In the genomic region with DNA sequence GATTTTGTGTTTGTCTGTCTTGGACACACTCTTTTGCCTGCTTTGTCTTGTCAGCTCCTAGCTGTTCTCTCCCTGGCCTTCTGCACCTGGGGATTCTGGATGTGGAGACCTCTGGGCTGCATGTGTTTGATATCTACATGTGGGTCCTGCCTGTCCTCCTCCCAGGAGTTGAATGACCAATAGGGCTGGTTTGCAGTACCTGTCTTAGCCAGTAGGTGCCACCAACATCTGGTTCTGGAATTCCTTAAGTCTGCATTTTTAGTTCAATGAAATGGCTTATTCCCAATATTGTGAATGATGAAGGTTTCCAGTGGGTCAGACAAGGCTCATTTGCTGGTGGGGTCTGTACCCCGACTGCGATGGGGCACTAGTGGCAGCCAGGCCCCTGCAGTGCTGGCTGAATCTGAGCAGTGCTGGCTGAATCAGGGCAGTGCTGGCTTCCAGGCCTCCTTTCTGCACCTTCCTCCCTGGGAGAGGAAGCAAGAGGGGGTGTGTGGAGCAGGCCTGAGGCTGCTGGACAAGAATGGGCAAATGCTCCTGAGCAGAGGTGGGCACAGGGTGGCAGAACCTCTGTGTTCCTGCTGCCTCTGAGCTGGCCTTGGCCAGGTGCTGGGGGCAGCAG, we compare ENCODE assay signal across 1 cellular context.
TF ChIP-seq lines count a peak whose summit lies in the region.

No MANE protein-coding gene starts in this region.

TF ChIP-seq in GM23338, 12 proteins besides CTCF, POLR2A, EP300 and RAD21 (continued from another document):
- TF ChIP-seq, protein P1, sequence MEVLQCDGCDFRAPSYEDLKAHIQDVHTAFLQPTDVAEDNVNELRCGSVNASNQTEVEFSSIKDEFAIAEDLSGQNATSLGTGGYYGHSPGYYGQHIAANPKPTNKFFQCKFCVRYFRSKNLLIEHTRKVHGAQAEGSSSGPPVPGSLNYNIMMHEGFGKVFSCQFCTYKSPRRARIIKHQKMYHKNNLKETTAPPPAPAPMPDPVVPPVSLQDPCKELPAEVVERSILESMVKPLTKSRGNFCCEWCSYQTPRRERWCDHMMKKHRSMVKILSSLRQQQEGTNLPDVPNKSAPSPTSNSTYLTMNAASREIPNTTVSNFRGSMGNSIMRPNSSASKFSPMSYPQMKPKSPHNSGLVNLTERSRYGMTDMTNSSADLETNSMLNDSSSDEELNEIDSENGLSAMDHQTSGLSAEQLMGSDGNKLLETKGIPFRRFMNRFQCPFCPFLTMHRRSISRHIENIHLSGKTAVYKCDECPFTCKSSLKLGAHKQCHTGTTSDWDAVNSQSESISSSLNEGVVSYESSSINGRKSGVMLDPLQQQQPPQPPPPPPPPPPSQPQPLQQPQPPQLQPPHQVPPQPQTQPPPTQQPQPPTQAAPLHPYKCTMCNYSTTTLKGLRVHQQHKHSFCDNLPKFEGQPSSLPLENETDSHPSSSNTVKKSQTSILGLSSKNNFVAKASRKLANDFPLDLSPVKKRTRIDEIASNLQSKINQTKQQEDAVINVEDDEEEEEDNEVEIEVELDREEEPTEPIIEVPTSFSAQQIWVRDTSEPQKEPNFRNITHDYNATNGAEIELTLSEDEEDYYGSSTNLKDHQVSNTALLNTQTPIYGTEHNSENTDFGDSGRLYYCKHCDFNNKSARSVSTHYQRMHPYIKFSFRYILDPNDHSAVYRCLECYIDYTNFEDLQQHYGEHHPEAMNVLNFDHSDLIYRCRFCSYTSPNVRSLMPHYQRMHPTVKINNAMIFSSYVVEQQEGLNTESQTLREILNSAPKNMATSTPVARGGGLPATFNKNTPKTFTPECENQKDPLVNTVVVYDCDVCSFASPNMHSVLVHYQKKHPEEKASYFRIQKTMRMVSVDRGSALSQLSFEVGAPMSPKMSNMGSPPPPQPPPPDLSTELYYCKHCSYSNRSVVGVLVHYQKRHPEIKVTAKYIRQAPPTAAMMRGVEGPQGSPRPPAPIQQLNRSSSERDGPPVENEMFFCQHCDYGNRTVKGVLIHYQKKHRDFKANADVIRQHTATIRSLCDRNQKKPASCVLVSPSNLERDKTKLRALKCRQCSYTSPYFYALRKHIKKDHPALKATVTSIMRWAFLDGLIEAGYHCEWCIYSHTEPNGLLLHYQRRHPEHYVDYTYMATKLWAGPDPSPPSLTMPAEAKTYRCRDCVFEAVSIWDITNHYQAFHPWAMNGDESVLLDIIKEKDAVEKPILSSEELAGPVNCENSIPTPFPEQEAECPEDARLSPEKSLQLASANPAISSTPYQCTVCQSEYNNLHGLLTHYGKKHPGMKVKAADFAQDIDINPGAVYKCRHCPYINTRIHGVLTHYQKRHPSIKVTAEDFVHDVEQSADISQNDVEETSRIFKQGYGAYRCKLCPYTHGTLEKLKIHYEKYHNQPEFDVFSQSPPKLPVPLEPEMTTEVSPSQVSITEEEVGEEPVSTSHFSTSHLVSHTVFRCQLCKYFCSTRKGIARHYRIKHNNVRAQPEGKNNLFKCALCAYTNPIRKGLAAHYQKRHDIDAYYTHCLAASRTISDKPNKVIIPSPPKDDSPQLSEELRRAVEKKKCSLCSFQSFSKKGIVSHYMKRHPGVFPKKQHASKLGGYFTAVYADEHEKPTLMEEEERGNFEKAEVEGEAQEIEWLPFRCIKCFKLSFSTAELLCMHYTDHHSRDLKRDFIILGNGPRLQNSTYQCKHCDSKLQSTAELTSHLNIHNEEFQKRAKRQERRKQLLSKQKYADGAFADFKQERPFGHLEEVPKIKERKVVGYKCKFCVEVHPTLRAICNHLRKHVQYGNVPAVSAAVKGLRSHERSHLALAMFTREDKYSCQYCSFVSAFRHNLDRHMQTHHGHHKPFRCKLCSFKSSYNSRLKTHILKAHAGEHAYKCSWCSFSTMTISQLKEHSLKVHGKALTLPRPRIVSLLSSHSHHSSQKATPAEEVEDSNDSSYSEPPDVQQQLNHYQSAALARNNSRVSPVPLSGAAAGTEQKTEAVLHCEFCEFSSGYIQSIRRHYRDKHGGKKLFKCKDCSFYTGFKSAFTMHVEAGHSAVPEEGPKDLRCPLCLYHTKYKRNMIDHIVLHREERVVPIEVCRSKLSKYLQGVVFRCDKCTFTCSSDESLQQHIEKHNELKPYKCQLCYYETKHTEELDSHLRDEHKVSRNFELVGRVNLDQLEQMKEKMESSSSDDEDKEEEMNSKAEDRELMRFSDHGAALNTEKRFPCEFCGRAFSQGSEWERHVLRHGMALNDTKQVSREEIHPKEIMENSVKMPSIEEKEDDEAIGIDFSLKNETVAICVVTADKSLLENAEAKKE (CRISPR knock-in tag; IDR thresholded peaks at IDR 0.05) = no peak
- TF ChIP-seq, protein P2, sequence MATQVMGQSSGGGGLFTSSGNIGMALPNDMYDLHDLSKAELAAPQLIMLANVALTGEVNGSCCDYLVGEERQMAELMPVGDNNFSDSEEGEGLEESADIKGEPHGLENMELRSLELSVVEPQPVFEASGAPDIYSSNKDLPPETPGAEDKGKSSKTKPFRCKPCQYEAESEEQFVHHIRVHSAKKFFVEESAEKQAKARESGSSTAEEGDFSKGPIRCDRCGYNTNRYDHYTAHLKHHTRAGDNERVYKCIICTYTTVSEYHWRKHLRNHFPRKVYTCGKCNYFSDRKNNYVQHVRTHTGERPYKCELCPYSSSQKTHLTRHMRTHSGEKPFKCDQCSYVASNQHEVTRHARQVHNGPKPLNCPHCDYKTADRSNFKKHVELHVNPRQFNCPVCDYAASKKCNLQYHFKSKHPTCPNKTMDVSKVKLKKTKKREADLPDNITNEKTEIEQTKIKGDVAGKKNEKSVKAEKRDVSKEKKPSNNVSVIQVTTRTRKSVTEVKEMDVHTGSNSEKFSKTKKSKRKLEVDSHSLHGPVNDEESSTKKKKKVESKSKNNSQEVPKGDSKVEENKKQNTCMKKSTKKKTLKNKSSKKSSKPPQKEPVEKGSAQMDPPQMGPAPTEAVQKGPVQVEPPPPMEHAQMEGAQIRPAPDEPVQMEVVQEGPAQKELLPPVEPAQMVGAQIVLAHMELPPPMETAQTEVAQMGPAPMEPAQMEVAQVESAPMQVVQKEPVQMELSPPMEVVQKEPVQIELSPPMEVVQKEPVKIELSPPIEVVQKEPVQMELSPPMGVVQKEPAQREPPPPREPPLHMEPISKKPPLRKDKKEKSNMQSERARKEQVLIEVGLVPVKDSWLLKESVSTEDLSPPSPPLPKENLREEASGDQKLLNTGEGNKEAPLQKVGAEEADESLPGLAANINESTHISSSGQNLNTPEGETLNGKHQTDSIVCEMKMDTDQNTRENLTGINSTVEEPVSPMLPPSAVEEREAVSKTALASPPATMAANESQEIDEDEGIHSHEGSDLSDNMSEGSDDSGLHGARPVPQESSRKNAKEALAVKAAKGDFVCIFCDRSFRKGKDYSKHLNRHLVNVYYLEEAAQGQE (IDR thresholded peaks at IDR 0.05; ENCODE audit: unreplicated experiment) = no peak
- TF ChIP-seq, protein P3, sequence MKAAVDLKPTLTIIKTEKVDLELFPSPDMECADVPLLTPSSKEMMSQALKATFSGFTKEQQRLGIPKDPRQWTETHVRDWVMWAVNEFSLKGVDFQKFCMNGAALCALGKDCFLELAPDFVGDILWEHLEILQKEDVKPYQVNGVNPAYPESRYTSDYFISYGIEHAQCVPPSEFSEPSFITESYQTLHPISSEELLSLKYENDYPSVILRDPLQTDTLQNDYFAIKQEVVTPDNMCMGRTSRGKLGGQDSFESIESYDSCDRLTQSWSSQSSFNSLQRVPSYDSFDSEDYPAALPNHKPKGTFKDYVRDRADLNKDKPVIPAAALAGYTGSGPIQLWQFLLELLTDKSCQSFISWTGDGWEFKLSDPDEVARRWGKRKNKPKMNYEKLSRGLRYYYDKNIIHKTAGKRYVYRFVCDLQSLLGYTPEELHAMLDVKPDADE (IDR thresholded peaks at IDR 0.05) = no peak
- TF ChIP-seq JUNB (IDR thresholded peaks at IDR 0.05; ENCODE audit: unreplicated experiment) = no peak
- TF ChIP-seq STAT1 (IDR thresholded peaks at IDR 0.05; ENCODE audit: unreplicated experiment) = no peak
- no peak for TF ChIP-seq EZH2phosphoT487 (IDR thresholded peaks at IDR 0.05; ENCODE audit: unreplicated experiment)
- no peak for TF ChIP-seq ZNF114 (CRISPR knock-in tag; IDR thresholded peaks at IDR 0.05)
- TF ChIP-seq ZNF331 (CRISPR knock-in tag; IDR thresholded peaks at IDR 0.05; ENCODE audit: low read depth) = no peak
- no peak for TF ChIP-seq NANOG (IDR thresholded peaks at IDR 0.05; ENCODE audit: borderline replicate concordance)
